8 cellular contexts compared by ENCODE assay signal in genomic region chr5:109743770-109744212, GRCh38. TPM values are rescaled to one million over a fixed set of nuclear protein-coding genes. Genes with fewer than 3 reads are reported as not detected.
A peak's percentile ranks its signal among the peaks of the same experiment; 100 is the strongest.
DNase-seq lines count a peak whose midpoint lies in the region; ATAC-seq, FAIRE-seq and TF ChIP-seq lines count a peak whose summit lies in the region.

No MANE protein-coding gene starts in this region.

- no peak overlapping the region for H3K27ac Mint-ChIP-seq in activated naive CD8-positive, alpha-beta T cell treated with anti-CD3 and anti-CD28 coated beads, Interleukin-2, amount 50 U/mL, for 24 hours
- H3K27ac Mint-ChIP-seq in T-helper 17 cell, result no peak overlapping the region

- no peak for FAIRE-seq in frontal cortex (lab: Jason Lieb, UNC)

- H3K27ac ChIP-seq in RWPE2 (ENCODE audit: poor library complexity, severe bottlenecking), result peak overlapping the region; percentile 97

- peaks cover 47% of the 10 kb centered on the region for H3K4me1 Mint-ChIP-seq in activated naive CD8-positive, alpha-beta T cell treated with anti-CD3 and anti-CD28 coated beads, Interleukin-2, amount 50 U/mL, for 24 hours
- peaks cover 18% of the 10 kb centered on the region for H3K4me1 Mint-ChIP-seq in T-helper 17 cell

- H3K27me3 ChIP-seq in RWPE2 (ENCODE audit: insufficient read depth, poor library complexity, severe bottlenecking), result no peaks in the 10 kb centered on the region

- H3K9me3 ChIP-seq in RWPE2 (ENCODE audit: severe bottlenecking) (no peaks in the 10 kb centered on the region), T-helper 17 cell (ENCODE audit: control insufficient read depth, low read length, poor library complexity, severe bottlenecking) (no peaks in the 10 kb centered on the region)

- no peaks in the 10 kb centered on the region for H3K27me3 Mint-ChIP-seq in activated naive CD8-positive, alpha-beta T cell treated with anti-CD3 and anti-CD28 coated beads, Interleukin-2, amount 50 U/mL, for 24 hours
- H3K27me3 Mint-ChIP-seq in T-helper 17 cell, result no peaks in the 10 kb centered on the region

- no peaks in the 10 kb centered on the region for H3K36me3 ChIP-seq in RWPE2 (ENCODE audit: low read depth)

- TF ChIP-seq CTCF in RWPE2 (IDR thresholded peaks at IDR 0.05; ENCODE audit: poor library complexity, severe bottlenecking) (no peak), fibroblast of mammary gland (conservative IDR thresholded peaks at IDR 0.05; ENCODE audit: control insufficient read depth, insufficient read depth, low read depth, low read length) (no peak), omental fat pad (IDR thresholded peaks at IDR 0.05) (no peak)

- H3K36me3 Mint-ChIP-seq in activated naive CD8-positive, alpha-beta T cell treated with anti-CD3 and anti-CD28 coated beads, Interleukin-2, amount 50 U/mL, for 24 hours (ENCODE audit: low read depth), result peaks cover 38% of the 10 kb centered on the region
- peaks cover 7% of the 10 kb centered on the region for H3K36me3 Mint-ChIP-seq in T-helper 17 cell (ENCODE audit: low read depth)

- DNase-seq in ELF-1 (ENCODE audit: low read depth, low spot score) (peak; percentile 49), RWPE2 (ENCODE audit: low spot score) (peak; percentile 82), fibroblast of mammary gland (ENCODE audit: low read depth) (peak; percentile 88), omental fat pad (ENCODE audit: low spot score) (no peak), T-helper 17 cell (no peak), frontal cortex (ENCODE audit: low spot score in 2 of 2) (no peak)
- DNase-seq in activated naive CD8-positive, alpha-beta T cell treated with anti-CD3 and anti-CD28 coated beads, Interleukin-2, amount 50 U/mL, for 24 hours, result no peak
- DNase-seq in activated CD4-positive, alpha-beta T cell treated with anti-CD3 and anti-CD28 coated beads, Interleukin-2, amount 50 U/mL, for 4 hours, result no peak

- no peak overlapping the region for H3K4me3 Mint-ChIP-seq in activated naive CD8-positive, alpha-beta T cell treated with anti-CD3 and anti-CD28 coated beads, Interleukin-2, amount 50 U/mL, for 24 hours
- no peak overlapping the region for H3K4me3 Mint-ChIP-seq in T-helper 17 cell

- H3K4me3 ChIP-seq in RWPE2 (ENCODE audit: severe bottlenecking), result no peak overlapping the region
- H3K4me3 ChIP-seq in fibroblast of mammary gland (ENCODE audit: control insufficient read depth, low read depth, low read length), result no peak overlapping the region

- no peaks in the 10 kb centered on the region for H3K9me3 Mint-ChIP-seq in activated naive CD8-positive, alpha-beta T cell treated with anti-CD3 and anti-CD28 coated beads, Interleukin-2, amount 50 U/mL, for 24 hours

- H3K4me1 ChIP-seq in RWPE2 (ENCODE audit: insufficient read depth, poor library complexity, severe bottlenecking), result peaks cover 71% of the 10 kb centered on the region

- ATAC-seq in RWPE2 (ENCODE audit: low read depth) (peak; percentile 85), omental fat pad (ENCODE audit: low FRiP score) (peak; percentile 64), T-helper 17 cell (no peak)
- ATAC-seq in activated naive CD8-positive, alpha-beta T cell treated with anti-CD3 and anti-CD28 coated beads, Interleukin-2, amount 50 U/mL, for 24 hours, result no peak

RNA-seq across cellular contexts. Expression of gene MAN2A1, which starts 54.1 kb away (rescaled TPM):
- total RNA-seq in omental fat pad (10 to 100 TPM; 38.3 to 51.9 (median 46.2) TPM), T-helper 17 cell (10 to 100 TPM; 51.6 to 53.3 TPM), frontal cortex (74.6 TPM)

Comparison
In these comparisons a context has a peak if more than half of its experiments do, and no peak if none do; other contexts are left out.
1. DNase-seq: peak in ELF-1 (single experiment), RWPE2 (single experiment) and fibroblast of mammary gland (single experiment); none in omental fat pad (single experiment), activated naive CD8-positive, alpha-beta T cell treated with anti-CD3 and anti-CD28 coated beads, Interleukin-2, amount 50 U/mL, for 24 hours (single experiment), T-helper 17 cell (0 of 3), frontal cortex (0 of 2) and activated CD4-positive, alpha-beta T cell treated with anti-CD3 and anti-CD28 coated beads, Interleukin-2, amount 50 U/mL, for 4 hours (0 of 2).
2. ATAC-seq: peak in RWPE2 (single experiment) and omental fat pad (single experiment); none in activated naive CD8-positive, alpha-beta T cell treated with anti-CD3 and anti-CD28 coated beads, Interleukin-2, amount 50 U/mL, for 24 hours (single experiment) and T-helper 17 cell (single experiment).